In the genomic region with DNA sequence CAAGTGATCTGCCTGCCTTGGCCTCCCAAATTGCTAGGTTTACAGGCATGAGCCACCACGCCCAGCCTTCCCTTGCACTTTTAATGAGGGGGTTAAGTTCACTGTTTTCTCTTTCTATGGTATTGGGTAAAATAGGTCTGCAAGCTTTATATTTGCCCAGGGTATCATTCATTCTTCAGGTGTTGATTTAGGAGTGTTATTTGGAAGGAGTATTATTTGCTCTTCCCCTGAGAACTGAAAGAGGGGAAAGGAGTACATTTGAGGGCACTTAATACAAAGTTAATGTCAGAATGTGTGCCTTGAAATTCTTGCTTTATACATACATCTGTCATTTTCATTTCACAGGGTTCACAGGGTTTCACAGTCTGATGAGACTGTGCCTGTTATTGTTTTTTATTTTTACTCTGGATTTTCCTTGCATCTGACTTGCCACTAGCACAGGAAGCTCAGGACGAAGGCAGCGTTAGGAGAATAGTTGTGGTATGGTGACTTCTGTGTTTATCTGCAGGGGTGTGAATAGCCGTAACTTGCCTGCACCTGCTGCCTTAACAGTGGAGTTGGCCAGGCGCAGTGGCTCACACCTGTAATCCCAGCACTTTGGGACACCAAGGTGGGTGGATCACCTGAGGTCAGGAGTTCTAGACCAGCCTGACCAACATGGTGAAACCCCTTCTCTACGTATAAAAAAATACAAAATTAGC, we compare ENCODE assay signal across 7 cellular contexts.
DNase-seq lines count a peak whose midpoint lies in the region; ATAC-seq and TF ChIP-seq lines count a peak whose summit lies in the region.
"Not testable (repeated sequence)": the region's sequence is repeated elsewhere in the genome, so short reads cannot be mapped to it uniquely, and the experiment has no call there.

No MANE protein-coding gene starts in this region.

- H3K27me3 Mint-ChIP-seq in dendritic cell treated with granulocyte-macrophage colony-stimulating factor and Interleukin-4, amounts not matched to agents 40 ng/mL and 50 ng/mL, for 4 days, result not testable (repeated sequence)

- not testable (repeated sequence) for TF ChIP-seq EP300 in sigmoid colon (IDR thresholded peaks at IDR 0.05); stomach (IDR thresholded peaks at IDR 0.05)

- H3K4me3 ChIP-seq in lower lobe of right lung, sigmoid colon, stomach: not testable (repeated sequence)

- peak overlapping the region; percentile 12 for H3K27ac Mint-ChIP-seq in dendritic cell treated with granulocyte-macrophage colony-stimulating factor and Interleukin-4, amounts not matched to agents 40 ng/mL and 50 ng/mL, for 4 days

- not testable (repeated sequence) for H3K9me3 ChIP-seq in lower lobe of right lung, sigmoid colon, stomach

- H3K4me1 ChIP-seq in lower lobe of right lung, sigmoid colon, stomach: not testable (repeated sequence)

- H3K27me3 ChIP-seq in lower lobe of right lung (ENCODE audit: low read depth); sigmoid colon; stomach: not testable (repeated sequence)

- H3K36me3 ChIP-seq in lower lobe of right lung, result peaks cover 46% of the 10 kb centered on the region
- peaks cover 0 to 45% (median 13%) of the 10 kb centered on the region in 4 donors for H3K36me3 ChIP-seq in sigmoid colon
- H3K36me3 ChIP-seq in stomach, result peaks cover 5 to 96% (median 67%) of the 10 kb centered on the region in 4 donors

- peak; percentile 66 for DNase-seq in NCI-H69 (lab: John Stamatoyannopoulos, UW)
- peak; percentile 9 for DNase-seq in NCI-H748 treated with DMSO at 0.1 percent for 48 hours (lab: John Stamatoyannopoulos, UW)
- DNase-seq in left colon, lower lobe of right lung, stomach: not testable (repeated sequence)
- peak; percentile 11 for DNase-seq in sigmoid colon

- ATAC-seq in left colon (peak; percentile 45), lower lobe of right lung (peak; percentile 46 to 80)

- peaks cover 100% of the 10 kb centered on the region for H3K36me3 Mint-ChIP-seq in dendritic cell treated with granulocyte-macrophage colony-stimulating factor and Interleukin-4, amounts not matched to agents 40 ng/mL and 50 ng/mL, for 4 days (ENCODE audit: low read depth)

- not testable (repeated sequence) for H3K4me3 Mint-ChIP-seq in dendritic cell treated with granulocyte-macrophage colony-stimulating factor and Interleukin-4, amounts not matched to agents 40 ng/mL and 50 ng/mL, for 4 days

- H3K9me3 Mint-ChIP-seq in dendritic cell treated with granulocyte-macrophage colony-stimulating factor and Interleukin-4, amounts not matched to agents 40 ng/mL and 50 ng/mL, for 4 days, result not testable (repeated sequence)

- not testable (repeated sequence) for TF ChIP-seq POLR2A in sigmoid colon (IDR thresholded peaks at IDR 0.05); stomach (IDR thresholded peaks at IDR 0.05)

- H3K27ac ChIP-seq in lower lobe of right lung, sigmoid colon: not testable (repeated sequence)
- peak overlapping the region in 4 of 5 donors; percentile 17 to 44 (median 31) for H3K27ac ChIP-seq in stomach

- intact Hi-C loops in dendritic cell treated with granulocyte-macrophage colony-stimulating factor and Interleukin-4, amounts not matched to agents 40 ng/mL and 50 ng/mL, for 4 days (cut with micrococcal nuclease); left colon (cut with DNase I, micrococcal nuclease); lower lobe of right lung (cut with DNase I); sigmoid colon (cut with DNase I); stomach (cut with DNase I; ENCODE audit: low total_unique reads): not testable (repeated sequence)

- WGBS in sigmoid colon, 2 donors, result 51 to 66% methylated on average over 6 of the region's 6 CpGs
- WGBS in stomach, 5 donors, result 37 to 61% (median 47%) methylated on average over 6 of the region's 6 CpGs

- H3K4me1 Mint-ChIP-seq in dendritic cell treated with granulocyte-macrophage colony-stimulating factor and Interleukin-4, amounts not matched to agents 40 ng/mL and 50 ng/mL, for 4 days (ENCODE audit: low read depth), result peaks cover 29% of the 10 kb centered on the region

- not testable (repeated sequence) for TF ChIP-seq CTCF in lower lobe of right lung (IDR thresholded peaks at IDR 0.05); sigmoid colon (IDR thresholded peaks at IDR 0.05); stomach (IDR thresholded peaks at IDR 0.05)
